Comparison of ENCODE assay signal across 16 cellular contexts in the genomic region with DNA sequence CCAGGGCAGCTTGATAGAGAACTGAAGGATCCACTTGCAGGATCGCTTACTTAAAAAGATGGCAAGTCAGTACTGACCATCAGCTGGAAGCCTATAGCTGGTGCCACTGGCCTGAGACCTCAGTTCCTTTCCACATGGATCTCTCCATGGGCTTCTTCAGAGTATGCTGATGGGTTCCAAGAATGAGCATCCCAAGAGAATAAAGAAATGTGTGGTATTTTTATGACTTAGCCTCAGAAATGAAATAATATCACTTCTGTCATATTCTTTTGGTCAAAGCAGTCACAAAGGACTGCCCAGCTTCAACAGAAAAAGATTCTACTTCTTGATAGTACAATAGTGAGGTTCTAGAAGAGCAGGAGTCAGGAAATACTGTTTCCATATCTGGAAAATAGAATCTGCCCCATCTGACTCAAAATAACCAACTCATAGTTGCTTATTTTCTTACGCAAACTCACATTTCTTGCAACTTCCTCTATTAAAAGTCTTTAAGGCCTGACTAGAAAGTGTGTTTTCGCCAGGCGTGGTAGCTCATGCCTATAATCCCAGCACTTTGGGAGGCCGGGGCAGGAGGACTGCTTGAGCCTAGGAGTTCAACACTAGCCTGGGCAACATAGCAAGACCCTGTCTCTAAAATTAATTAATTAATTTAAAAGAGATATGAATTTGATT.
DNase-seq lines count a peak whose midpoint lies in the region; ATAC-seq and TF ChIP-seq lines count a peak whose summit lies in the region.
"Had no signal": no experiment of that assay in that cellular context is flagged by ENCODE, and none has a peak within 500 bp of the region (broad histone marks: within the 10 kb centered on the region; RNA-seq: fewer than 3 reads in every experiment).

No MANE protein-coding gene starts in this region.

- H3K4me3 Mint-ChIP-seq in activated CD4-positive, alpha-beta T cell treated with anti-CD3 and anti-CD28 coated beads, Interleukin-2, amount 10 ng/mL, durations not matched to agents 7 days and 5 days: no peak overlapping the region
- no peak overlapping the region for H3K4me3 Mint-ChIP-seq in chondrocyte (ENCODE audit: unreplicated experiment)
- H3K4me3 Mint-ChIP-seq: type B pancreatic cell had no signal

- no peaks in the 10 kb centered on the region for H3K27me3 Mint-ChIP-seq in activated CD4-positive, alpha-beta T cell treated with anti-CD3 and anti-CD28 coated beads, Interleukin-2, amount 10 ng/mL, durations not matched to agents 7 days and 5 days
- no peaks in the 10 kb centered on the region for H3K27me3 Mint-ChIP-seq in chondrocyte (ENCODE audit: low read depth)
- H3K27me3 Mint-ChIP-seq: type B pancreatic cell had no signal

- H3K9me3 ChIP-seq in subcutaneous abdominal adipose tissue (ENCODE audit: control insufficient read depth in 5 of 5, low read length in 5 of 5): no peaks in the 10 kb centered on the region
- H3K9me3 ChIP-seq: psoas muscle had no signal

- POLR2A ChIA-PET in activated CD4-positive, alpha-beta T cell treated with anti-CD3 and anti-CD28 coated beads, Interleukin-2, amount 10 ng/mL, durations not matched to agents 7 days and 5 days (lab: Charles Lee): no interaction called here

- H3K27me3 ChIP-seq in subcutaneous abdominal adipose tissue (ENCODE audit: control insufficient read depth in 5 of 5, insufficient read depth in 4 of 5, low read length in 5 of 5): no peaks in the 10 kb centered on the region

- no peak for ATAC-seq in HG03571 (IDR thresholded peaks at IDR 0.05; ENCODE audit: unreplicated experiment)
- no peak for ATAC-seq in HG03457 (IDR thresholded peaks at IDR 0.05; ENCODE audit: unreplicated experiment)
- ATAC-seq: psoas muscle had no signal

- DNase-seq in activated CD4-positive, alpha-beta T cell treated with anti-CD3 and anti-CD28 coated beads, Interleukin-2, amount 10 ng/mL, durations not matched to agents 7 days and 5 days: no peak
- no peak for DNase-seq in activated CD4-positive, alpha-beta T cell treated with anti-CD3 and anti-CD28 coated beads for 1 hour
- DNase-seq in OCI-M1 (lab: John Stamatoyannopoulos, UW): peak; percentile 59
- no peak for DNase-seq in chondrocyte (ENCODE audit: low spot score)
- no peak for DNase-seq in DMS 273 (lab: John Stamatoyannopoulos, UW; ENCODE audit: unreplicated experiment)
- DNase-seq: 8988T, cortex of kidney, glutamatergic neuron, NCI-H510A, psoas muscle, T-helper 1 cell had no signal

- peaks cover 47% of the 10 kb centered on the region for H3K4me1 Mint-ChIP-seq in activated CD4-positive, alpha-beta T cell treated with anti-CD3 and anti-CD28 coated beads, Interleukin-2, amount 10 ng/mL, durations not matched to agents 7 days and 5 days
- H3K4me1 Mint-ChIP-seq in chondrocyte (ENCODE audit: low read depth): peaks cover 34% of the 10 kb centered on the region

- H3K9ac ChIP-seq in subcutaneous abdominal adipose tissue (ENCODE audit: low read length in 5 of 5): no peak overlapping the region

- H3K27ac ChIP-seq in subcutaneous abdominal adipose tissue (ENCODE audit: low read depth, low read length): peak overlapping the region; percentile 73
- H3K27ac ChIP-seq: psoas muscle had no signal

- TF ChIP-seq CTCF in chondrocyte (IDR thresholded peaks at IDR 0.05): no peak

- H3K9me3 Mint-ChIP-seq in activated CD4-positive, alpha-beta T cell treated with anti-CD3 and anti-CD28 coated beads, Interleukin-2, amount 10 ng/mL, durations not matched to agents 7 days and 5 days: no peaks in the 10 kb centered on the region
- H3K9me3 Mint-ChIP-seq in chondrocyte (ENCODE audit: low read depth): no peaks in the 10 kb centered on the region
- H3K9me3 Mint-ChIP-seq: type B pancreatic cell had no signal

- H3K36me3 Mint-ChIP-seq in activated CD4-positive, alpha-beta T cell treated with anti-CD3 and anti-CD28 coated beads, Interleukin-2, amount 10 ng/mL, durations not matched to agents 7 days and 5 days (ENCODE audit: low read depth): peaks cover 17% of the 10 kb centered on the region
- H3K36me3 Mint-ChIP-seq in chondrocyte (ENCODE audit: low read depth): no peaks in the 10 kb centered on the region
- H3K36me3 Mint-ChIP-seq: type B pancreatic cell had no signal

- peaks cover 0 to 56% (median 39%) of the 10 kb centered on the region in 5 donors for H3K4me1 ChIP-seq in subcutaneous abdominal adipose tissue (ENCODE audit: control insufficient read depth in 5 of 5, insufficient read depth in 5 of 5, low read length in 5 of 5)

- peak overlapping the region; percentile 72 for H3K27ac Mint-ChIP-seq in activated CD4-positive, alpha-beta T cell treated with anti-CD3 and anti-CD28 coated beads, Interleukin-2, amount 10 ng/mL, durations not matched to agents 7 days and 5 days
- H3K27ac Mint-ChIP-seq in chondrocyte (ENCODE audit: unreplicated experiment): peak overlapping the region; percentile 32
- H3K27ac Mint-ChIP-seq: type B pancreatic cell had no signal

- CTCF ChIA-PET in activated CD4-positive, alpha-beta T cell treated with anti-CD3 and anti-CD28 coated beads, Interleukin-2, amount 10 ng/mL, durations not matched to agents 7 days and 5 days (lab: Charles Lee): interaction anchor here (0.7 to 1.5 kb wide), 3 partner anchors 30 to 89 kb away, joined by 3 to 4 read pairs (median 3); no protein-coding TSS in a partner anchor

- no peak overlapping the region for H3K4me3 ChIP-seq in subcutaneous abdominal adipose tissue (ENCODE audit: low read depth in 1 of 5, low read length in 5 of 5)
- H3K4me3 ChIP-seq: lung, psoas muscle had no signal

- no peaks in the 10 kb centered on the region for H3K36me3 ChIP-seq in subcutaneous abdominal adipose tissue (ENCODE audit: control insufficient read depth in 5 of 5, insufficient read depth in 5 of 5, low read length in 5 of 5)
